ENCODE assay signal across 11 cellular contexts in the genomic region with DNA sequence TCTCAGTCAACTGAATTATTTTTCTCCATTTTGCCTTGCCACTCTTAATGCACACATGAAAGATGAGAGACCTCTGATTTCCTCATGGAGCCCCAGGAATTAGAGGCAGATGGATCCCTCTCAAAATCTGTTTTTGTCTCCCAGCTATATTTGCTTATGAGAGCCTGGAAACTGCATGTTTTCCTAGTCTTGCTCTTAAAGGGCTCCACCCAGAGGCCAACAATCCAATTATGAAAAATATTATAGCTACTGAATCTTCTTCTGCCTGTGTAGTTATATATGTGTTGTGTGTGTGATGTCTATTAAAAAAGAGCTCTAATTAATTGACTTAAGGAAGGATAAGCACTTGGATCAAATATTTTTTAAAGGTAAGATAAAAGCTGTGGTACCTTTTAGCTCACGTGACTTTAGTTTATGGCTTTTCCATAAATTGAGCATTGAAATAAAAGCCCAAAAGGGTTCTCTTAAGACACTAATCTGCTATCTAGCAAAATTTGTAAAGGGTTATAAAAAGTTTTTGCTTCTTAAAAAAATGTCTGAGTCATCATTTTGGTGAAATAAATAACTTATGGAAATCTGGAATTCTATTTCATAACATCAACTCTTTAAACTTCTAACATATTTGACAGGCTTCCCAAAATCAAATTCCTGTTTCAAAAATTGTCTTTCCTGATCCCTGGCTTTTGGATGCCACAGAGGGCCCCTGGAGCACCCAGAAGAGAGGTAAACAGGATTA. TPM values are rescaled to one million over a fixed set of nuclear protein-coding genes. Genes with fewer than 3 reads are reported as not detected.
A peak's percentile ranks its signal among the peaks of the same experiment; 100 is the strongest.
DNase-seq lines count a peak whose midpoint lies in the region; ATAC-seq, FAIRE-seq and TF ChIP-seq lines count a peak whose summit lies in the region.
"Had no signal": no experiment of that assay in that cellular context is flagged by ENCODE, and none has a peak within 500 bp of the region (broad histone marks: within the 10 kb centered on the region; RNA-seq: fewer than 3 reads in every experiment).

No MANE protein-coding gene starts in this region.

- no peak for FAIRE-seq in pancreas (lab: Jason Lieb, UNC)

- no peaks in the 10 kb centered on the region for H3K9me3 ChIP-seq in pancreas

- no peaks in the 10 kb centered on the region for H3K27me3 ChIP-seq in pancreas

- peak; percentile 48 for TF ChIP-seq CTCF in RWPE1 (conservative IDR thresholded peaks at IDR 0.05; ENCODE audit: low read depth)
- TF ChIP-seq CTCF in pancreas (IDR thresholded peaks at IDR 0.05), result no peak

- no peak overlapping the region for H3K27ac ChIP-seq in RWPE1
- no peak overlapping the region for H3K27ac ChIP-seq in pancreas
- H3K27ac ChIP-seq: HL-60 had no signal

- H3K4me3 ChIP-seq in pancreas, result no peak overlapping the region

- H3K4me1 ChIP-seq in pancreas, result no peaks in the 10 kb centered on the region

- no peaks in the 10 kb centered on the region for H3K36me3 ChIP-seq in pancreas

- POLR2A ChIA-PET in RWPE1 (lab: Yijun Ruan, JAX; ENCODE audit: low non-redundant PET), result no interaction called here

- DNase-seq in DMS53 treated with DMSO at 0.1 percent for 48 hours (lab: John Stamatoyannopoulos, UW; ENCODE audit: unreplicated experiment), result peak; percentile 31
- DNase-seq in MV-4-11 (lab: John Stamatoyannopoulos, UW), result peak; percentile 16
- no peak for DNase-seq in RWPE1 (ENCODE audit: low spot score)
- DNase-seq in left colon, result no peak
- no peak for DNase-seq in pancreas
- no peak for DNase-seq in stimulated activated CD8-positive, alpha-beta memory T cell treated with anti-CD3 and anti-CD28 coated beads, Interleukin-4, amount 100 ng/mL, for 48 hours
- no peak for DNase-seq in ecto neural progenitor cell (ENCODE audit: low spot score)
- DNase-seq: activated CD4-positive, CD25-positive, alpha-beta regulatory T cell; posterior cingulate gyrus had no signal

- ATAC-seq in left colon (peak; percentile 48), pancreas (no peak), GM18511 (IDR thresholded peaks at IDR 0.05; ENCODE audit: unreplicated experiment) (no peak)

- CTCF ChIA-PET in RWPE1 (lab: Yijun Ruan, JAX), result interaction anchor here (0.6 to 2.5 kb wide), 13 partner anchors 9 to 396 kb away, joined by 3 to 21 read pairs (median 4); a partner anchor contains a TSS

- intact Hi-C loops in left colon (cut with DNase I, micrococcal nuclease) (no loop called here), pancreas (cut with DNase I) (no loop called here)

- WGBS in pancreas, 2 donors, result 74 to 84% methylated on average over 1 of the region's 1 CpG

RNA-seq across cellular contexts. Expression of a gene that starts 31.2 kb away (rescaled TPM):
- total RNA-seq in left colon (under 1 TPM in 1 of 2 donors, not detected in 1; 0.09 TPM), pancreas (under 1 TPM in 5 of 6 donors, not detected in 1; 0.05 to 0.31 (median 0.17) TPM)
- polyA plus RNA-seq in pancreas, result 1 to 10 TPM in 1 of 2 donors, under 1 TPM in 1; 0.42 to 1.4 TPM

RNA-seq across cellular contexts. Expression of a gene that starts 45.6 kb away (rescaled TPM):
- total RNA-seq in left colon (not detected), pancreas (not detected)
- not detected for polyA plus RNA-seq in pancreas

RNA-seq across cellular contexts. Expression of a gene that starts 59.0 kb away (rescaled TPM):
- total RNA-seq in left colon (10 to 100 TPM; 56.7 to 79.4 TPM), pancreas (10 to 100 TPM; 30.5 to 48.0 (median 39.7) TPM)
- 10 to 100 TPM; 44.6 to 53.2 TPM for polyA plus RNA-seq in pancreas

Comparison
In these comparisons a context has a peak if more than half of its experiments do, and no peak if none do; other contexts are left out.
1. DNase-seq: peak in DMS53 treated with DMSO at 0.1 percent for 48 hours (single experiment) and MV-4-11 (single experiment); none in RWPE1 (single experiment), left colon (0 of 2), pancreas (0 of 6), stimulated activated CD8-positive, alpha-beta memory T cell treated with anti-CD3 and anti-CD28 coated beads, Interleukin-4, amount 100 ng/mL, for 48 hours (single experiment) and ecto neural progenitor cell (single experiment).